8 cellular contexts compared by ENCODE assay signal in genomic region chr12:111529424-111530368, GRCh38.
DNase-seq lines count a peak whose midpoint lies in the region; ATAC-seq and TF ChIP-seq lines count a peak whose summit lies in the region.

No MANE protein-coding gene starts in this region.

- H3K36me3 Mint-ChIP-seq in activated naive CD4-positive, alpha-beta T cell treated with anti-CD3 and anti-CD28 coated beads for 36 hours (ENCODE audit: low read depth): peaks cover 8% of the 10 kb centered on the region

- in situ Hi-C loops in G401 (cut with HindIII; ENCODE audit: low sequenced_read_pairs): no loop called here

- DNase-seq in G401 (ENCODE audit: low spot score) (peak; percentile 63), LHCN-M2 (ENCODE audit: low read depth) (peak; percentile 53), SK-N-MC (ENCODE audit: low read depth, low spot score) (no peak), heart left ventricle (peak in 2 of 5 donors; percentile 20 to 36), renal cortical epithelial cell (ENCODE audit: low read depth) (peak; percentile 59)
- peak; percentile 77 for DNase-seq in activated naive CD4-positive, alpha-beta T cell treated with anti-CD3 and anti-CD28 coated beads for 36 hours

- 0 out of 2 replicates have a peak overlapping the region, but pooled peaks have one; percentile 61 for H3K27ac ChIP-seq in SK-N-MC
- H3K27ac ChIP-seq in heart left ventricle: no peak overlapping the region

- CTCF ChIA-PET in activated naive CD4-positive, alpha-beta T cell treated with anti-CD3 and anti-CD28 coated beads for 36 hours (lab: Charles Lee): interaction anchor here (0.5 to 4.4 kb wide), 15 partner anchors 9 to 446 kb away, joined by 3 to 62 read pairs (median 3); no protein-coding TSS in a partner anchor

- TF ChIP-seq CTCF in heart left ventricle (IDR thresholded peaks at IDR 0.05): peak; percentile 47 to 77 (median 68)

- no peaks in the 10 kb centered on the region for H3K4me1 ChIP-seq in heart left ventricle

- no peaks in the 10 kb centered on the region for H3K27me3 Mint-ChIP-seq in activated naive CD4-positive, alpha-beta T cell treated with anti-CD3 and anti-CD28 coated beads for 36 hours (ENCODE audit: low read depth)

- intact Hi-C loops in activated naive CD4-positive, alpha-beta T cell treated with anti-CD3 and anti-CD28 coated beads for 36 hours (cut with micrococcal nuclease): loop anchor here (1.0 to 10.0 kb wide), 5 partner anchors 62 to 198 kb away; partner anchors contain the start of genes ACAD10 and BRAP
- intact Hi-C loops in heart left ventricle (cut with DNase I): loop anchor here in 9 of 10 donors (1.0 to 10.0 kb wide), 7 partner anchors 72 to 199 kb away; no protein-coding TSS in a partner anchor

- no peaks in the 10 kb centered on the region for H3K9me3 ChIP-seq in SK-N-MC (ENCODE audit: low read depth, low read length)
- no peaks in the 10 kb centered on the region for H3K9me3 ChIP-seq in heart left ventricle

- ATAC-seq in heart left ventricle: peak in 3 of 4 donors; percentile 54 to 56 (median 55)
- no peak for ATAC-seq in HG02678 (IDR thresholded peaks at IDR 0.05; ENCODE audit: unreplicated experiment)
- no peak for ATAC-seq in HG03520 (IDR thresholded peaks at IDR 0.05; ENCODE audit: unreplicated experiment)

- no peak overlapping the region for H3K4me3 ChIP-seq in SK-N-MC
- H3K4me3 ChIP-seq in heart left ventricle: no peak overlapping the region

- H3K4me3 Mint-ChIP-seq in activated naive CD4-positive, alpha-beta T cell treated with anti-CD3 and anti-CD28 coated beads for 36 hours: no peak overlapping the region

- 51 to 52% (median 52%) methylated on average over 8 of the region's 8 CpGs for WGBS in heart left ventricle, 4 donors

- TF ChIP-seq POLR2A in heart left ventricle (IDR thresholded peaks at IDR 0.05): no peak

- peaks cover 11% of the 10 kb centered on the region for H3K4me1 Mint-ChIP-seq in activated naive CD4-positive, alpha-beta T cell treated with anti-CD3 and anti-CD28 coated beads for 36 hours (ENCODE audit: low read depth)

- no peak overlapping the region for H3K9ac ChIP-seq in SK-N-MC (ENCODE audit: insufficient read length)

- no peaks in the 10 kb centered on the region for H3K27me3 ChIP-seq in heart left ventricle

- H3K9me3 Mint-ChIP-seq in activated naive CD4-positive, alpha-beta T cell treated with anti-CD3 and anti-CD28 coated beads for 36 hours: no peaks in the 10 kb centered on the region

- H3K36me3 ChIP-seq in SK-N-MC (ENCODE audit: insufficient read depth, low read length): peaks cover 27% of the 10 kb centered on the region
- H3K36me3 ChIP-seq in heart left ventricle: peaks cover 0 to 93% (median 66%) of the 10 kb centered on the region in 9 donors

- H3K27ac Mint-ChIP-seq in activated naive CD4-positive, alpha-beta T cell treated with anti-CD3 and anti-CD28 coated beads for 36 hours: no peak overlapping the region

Comparison
In these comparisons a context has a peak if more than half of its experiments do, and no peak if none do; other contexts are left out.
1. ATAC-seq: peak in heart left ventricle (3 of 4); none in HG02678 (single experiment) and HG03520 (single experiment).